22 cellular contexts compared by ENCODE assay signal in genomic region chr12:112656141-112656540, GRCh38.
DNase-seq lines count a peak whose midpoint lies in the region; ATAC-seq, FAIRE-seq and TF ChIP-seq lines count a peak whose summit lies in the region.
"Had no signal": no experiment of that assay in that cellular context is flagged by ENCODE, and none has a peak within 500 bp of the region (broad histone marks: within the 10 kb centered on the region; RNA-seq: fewer than 3 reads in every experiment).

No MANE protein-coding gene starts in this region.

- FAIRE-seq in HepG2 (lab: Jason Lieb, UNC), result no peak
- no peak for FAIRE-seq in GM12878 (lab: Jason Lieb, UNC)
- FAIRE-seq: A549, D721Med, G401.6, GM12892, GM18507 had no signal

- H3K79me2 ChIP-seq in HepG2 (ENCODE audit: insufficient read depth, low read length) (no peaks in the 10 kb centered on the region), Karpas-422 (ENCODE audit: low read length) (no peaks in the 10 kb centered on the region), GM12878 (ENCODE audit: control insufficient read depth, insufficient read depth, low read length) (no peaks in the 10 kb centered on the region)

- 31% methylated on average over 3 of the region's 3 CpGs for WGBS in HepG2 (ENCODE audit: low lambda C conversion rate)
- 75% methylated on average over 3 of the region's 3 CpGs for WGBS in right lobe of liver (ENCODE audit: insufficient coverage, low coverage, low lambda C conversion rate, missing lambda C conversion rate)
- 75% methylated on average over 3 of the region's 3 CpGs for WGBS in GM12878 (ENCODE audit: insufficient coverage, insufficient replicate concordance, low lambda C conversion rate, missing lambda C conversion rate)

- H3K4me3 ChIP-seq in HepG2 (replicated peaks in 1 of 3; ENCODE audit: insufficient read depth in 1 of 3, low read depth in 2 of 3, low read length in 3 of 3) (no peak overlapping the region), right lobe of liver (no peak overlapping the region), Karpas-422 (ENCODE audit: low read length) (no peak overlapping the region), GM12878 (0 out of 2 replicates have a peak overlapping the region, but pooled peaks have one; percentile 8), right atrium auricular region (no peak overlapping the region), colonic mucosa (no peak overlapping the region)
- H3K4me3 ChIP-seq: A549; BLaER1 treated with 17β-estradiol and CSF1 and Interleukin-3, amounts not matched to agents 10 nM and 100 nM had no signal

- no TSS peak for BruUV-seq in HepG2 (replicated peaks; lab: Mats Ljungman, UMichigan)
- BruUV-seq in GM12878 (replicated peaks; lab: Mats Ljungman, UMichigan), result no TSS peak

- H3K36me3 ChIP-seq in HepG2 (replicated peaks in 1 of 2; ENCODE audit: control insufficient read depth in 1 of 2, insufficient read depth in 2 of 2, low read length in 2 of 2) (no peaks in the 10 kb centered on the region), right lobe of liver (no peaks in the 10 kb centered on the region), Karpas-422 (ENCODE audit: insufficient read depth, low read length) (no peaks in the 10 kb centered on the region), GM12878 (ENCODE audit: control insufficient read depth in 2 of 2, insufficient read depth in 2 of 2, low read length in 1 of 2) (no peaks in the 10 kb centered on the region), right atrium auricular region (no peaks in the 10 kb centered on the region), colonic mucosa (no peaks in the 10 kb centered on the region)
- H3K36me3 ChIP-seq: BLaER1 treated with 17β-estradiol and CSF1 and Interleukin-3, amounts not matched to agents 10 nM and 100 nM had no signal

- TF ChIP-seq POLR2A in HepG2 (IDR thresholded peaks at IDR 0.05; ENCODE audit: insufficient read depth in 1 of 2, low read depth in 2 of 2, low read length in 2 of 2), result no peak
- TF ChIP-seq POLR2A in right lobe of liver (IDR thresholded peaks at IDR 0.05), result no peak
- TF ChIP-seq POLR2A in GM12878 (IDR thresholded peaks at IDR 0.05; ENCODE audit: low read depth, low read length), result no peak

- CTCF ChIA-PET in HepG2 (lab: Yijun Ruan, JAX; ENCODE audit: low intra/inter-chr PET ratio, low total read pairs), result no interaction called here
- CTCF ChIA-PET in GM12878 (lab: Yijun Ruan, JAX), result no interaction called here

- no peaks in the 10 kb centered on the region for H3K9me2 ChIP-seq in Karpas-422 (replicated peaks; ENCODE audit: insufficient read depth, low read length)

- in situ Hi-C loops in HepG2 (cut with HindIII; ENCODE audit: extremely low pct_ligation_motif_present, low pct_unique_long_range_greater_than_20kb), result no loop called here
- in situ Hi-C loops in GM12878 (cut with MboI), result no loop called here

- H2AFZ ChIP-seq in HepG2 (ENCODE audit: low read length) (no peak overlapping the region), Karpas-422 (ENCODE audit: low read length) (no peak overlapping the region), GM12878 (ENCODE audit: control insufficient read depth, low read depth, low read length) (no peak overlapping the region; the same call in none of the 2 replicates)

- POLR2A ChIA-PET in HepG2 (lab: Yijun Ruan, JAX) (no interaction called here), GM12878 (lab: Charles Lee) (no interaction called here)

- H3K9me3 ChIP-seq in HepG2 (ENCODE audit: low read length) (no peaks in the 10 kb centered on the region), right lobe of liver (no peaks in the 10 kb centered on the region), Karpas-422 (ENCODE audit: low read length) (no peaks in the 10 kb centered on the region), GM12878 (replicated peaks; ENCODE audit: control insufficient read depth, insufficient read depth, low read length) (no peaks in the 10 kb centered on the region), right atrium auricular region (no peaks in the 10 kb centered on the region), colonic mucosa (no peaks in the 10 kb centered on the region)
- H3K9me3 ChIP-seq: A549; BLaER1 treated with 17β-estradiol and CSF1 and Interleukin-3, amounts not matched to agents 10 nM and 100 nM; Caco-2 had no signal

- RAD21 ChIA-PET in GM12878 (lab: Charles Lee; ENCODE audit: unreplicated experiment), result no interaction called here

- no peak for ATAC-seq in HepG2
- no peak for ATAC-seq in right lobe of liver
- ATAC-seq in GM12878, result no peak
- no peak for ATAC-seq in stimulated activated naive CD8-positive, alpha-beta T cell treated with anti-CD3 and anti-CD28 coated beads, Interleukin-15, Interleukin-2, amounts not matched to agents 100 U/mL and 50 U/mL, for 24 hours
- ATAC-seq: A549; CD8-positive, alpha-beta T cell had no signal

- TF ChIP-seq CTCF in HepG2 (CRISPR knock-in tag; IDR thresholded peaks at IDR 0.05) (no peak), right lobe of liver (IDR thresholded peaks at IDR 0.05) (no peak), GM12878 (IDR thresholded peaks at IDR 0.05 in 2 of 3, conservative IDR thresholded peaks at IDR 0.05 in 1 of 3; ENCODE audit: control insufficient read depth in 2 of 3, extremely low read depth in 1 of 3, insufficient read depth in 1 of 3, low read depth in 3 of 3, low read length in 3 of 3) (no peak), right atrium auricular region (IDR thresholded peaks at IDR 0.05) (no peak), colonic mucosa (IDR thresholded peaks at IDR 0.05) (no peak)

- SMC1A ChIA-PET in GM12878 (lab: Charles Lee; ENCODE audit: uncharacterized antibody, unreplicated experiment), result no interaction called here

- H3K9ac ChIP-seq in HepG2 (ENCODE audit: insufficient read depth, low read depth, low read length) (no peak overlapping the region), Karpas-422 (ENCODE audit: low read length) (no peak overlapping the region), GM12878 (ENCODE audit: control insufficient read depth, insufficient read depth, low read length) (no peak overlapping the region), colonic mucosa (ENCODE audit: low read depth in 2 of 2, low read length in 2 of 2) (no peak overlapping the region)
- H3K9ac ChIP-seq: BLaER1 treated with 17β-estradiol and CSF1 and Interleukin-3, amounts not matched to agents 10 nM and 100 nM had no signal

- intact Hi-C loops in HepG2 (cut with micrococcal nuclease; ENCODE audit: unreplicated experiment), result no loop called here
- intact Hi-C loops in right lobe of liver (cut with DNase I), result no loop called here
- intact Hi-C loops in GM12878 (cut with micrococcal nuclease; ENCODE audit: unreplicated experiment), result no loop called here
- intact Hi-C loops in colonic mucosa (cut with DNase I), result no loop called here

- no peaks in the 10 kb centered on the region for H3K27me3 ChIP-seq in HepG2 (ENCODE audit: control insufficient read depth in 1 of 2, insufficient read depth in 2 of 2, low read length in 2 of 2)
- no peaks in the 10 kb centered on the region for H3K27me3 ChIP-seq in right lobe of liver
- no peaks in the 10 kb centered on the region for H3K27me3 ChIP-seq in Karpas-422 (ENCODE audit: low read length)
- no peaks in the 10 kb centered on the region; a peak in 1 of 4 replicates for H3K27me3 ChIP-seq in GM12878 (replicated peaks in 1 of 2; ENCODE audit: control insufficient read depth in 2 of 2, insufficient read depth in 2 of 2, low read length in 1 of 2)
- H3K27me3 ChIP-seq in right atrium auricular region, result no peaks in the 10 kb centered on the region
- no peaks in the 10 kb centered on the region for H3K27me3 ChIP-seq in colonic mucosa
- H3K27me3 ChIP-seq: BLaER1 treated with 17β-estradiol and CSF1 and Interleukin-3, amounts not matched to agents 10 nM and 100 nM had no signal

- TF ChIP-seq EP300 in HepG2 (IDR thresholded peaks at IDR 0.05; ENCODE audit: low read depth in 2 of 2, low read length in 2 of 2) (no peak), HepG2 (CRISPR knock-in tag; IDR thresholded peaks at IDR 0.05; ENCODE audit: borderline replicate concordance) (no peak), GM12878 (IDR thresholded peaks at IDR 0.05; ENCODE audit: borderline replicate concordance in 1 of 2, control insufficient read depth in 1 of 2, low read depth in 2 of 2, low read length in 2 of 2) (no peak)

- DNase-seq in HepG2 (ENCODE audit: low spot score), result no peak
- no peak for DNase-seq in right lobe of liver
- peak; percentile 31 for DNase-seq in Karpas-422
- no peak for DNase-seq in GM12878 (ENCODE audit: low read depth, low spot score)
- no peak for DNase-seq in right atrium auricular region (ENCODE audit: low spot score)
- no peak for DNase-seq in stimulated activated naive CD8-positive, alpha-beta T cell treated with anti-CD3 and anti-CD28 coated beads, Interleukin-15, Interleukin-2, amounts not matched to agents 100 U/mL and 50 U/mL, for 24 hours
- no peak for DNase-seq in colonic mucosa
- DNase-seq: AML-193; Caco-2; Calu3; CD4-positive, alpha-beta T cell; CD8-positive, alpha-beta T cell; DMS79 treated with DMSO at 0.1 percent for 48 hours; GF-D8 had no signal

- TF ChIP-seq RAD21 in HepG2 (CRISPR knock-in tag; IDR thresholded peaks at IDR 0.05), result no peak
- TF ChIP-seq RAD21 in GM12878 (IDR thresholded peaks at IDR 0.05; ENCODE audit: insufficient read depth, low read depth, low read length), result no peak

- no peak overlapping the region for H3K4me2 ChIP-seq in HepG2 (ENCODE audit: low read depth, low read length)
- no peak overlapping the region for H3K4me2 ChIP-seq in Karpas-422 (ENCODE audit: low read depth, low read length, poor library complexity, severe bottlenecking)
- H3K4me2 ChIP-seq in GM12878 (ENCODE audit: control insufficient read depth, insufficient read depth), result no peak overlapping the region
- H3K4me2 ChIP-seq: A549; BLaER1 treated with 17β-estradiol and CSF1 and Interleukin-3, amounts not matched to agents 10 nM and 100 nM had no signal

- H3K27ac ChIP-seq in HepG2 (ENCODE audit: extremely low read length, insufficient read depth, low read length) (no peak overlapping the region), right lobe of liver (no peak overlapping the region), Karpas-422 (ENCODE audit: low read length) (no peak overlapping the region), GM12878 (ENCODE audit: control insufficient read depth, insufficient read depth) (no peak overlapping the region), right atrium auricular region (no peak overlapping the region), colonic mucosa (no peak overlapping the region)
- H3K27ac ChIP-seq: 22Rv1; A549; BLaER1 treated with 17β-estradiol and CSF1 and Interleukin-3, amounts not matched to agents 10 nM and 100 nM; C4-2B had no signal

- H4K20me1 ChIP-seq in HepG2 (ENCODE audit: insufficient read depth, low read length) (no peaks in the 10 kb centered on the region), Karpas-422 (ENCODE audit: insufficient read depth, low read depth, low read length) (no peaks in the 10 kb centered on the region), GM12878 (ENCODE audit: control insufficient read depth, insufficient read depth) (no peaks in the 10 kb centered on the region)
- H4K20me1 ChIP-seq: BLaER1 treated with 17β-estradiol and CSF1 and Interleukin-3, amounts not matched to agents 10 nM and 100 nM had no signal

- H3K4me1 ChIP-seq in HepG2 (ENCODE audit: insufficient read depth, low read length) (no peaks in the 10 kb centered on the region), right lobe of liver (no peaks in the 10 kb centered on the region), Karpas-422 (ENCODE audit: low read length) (no peaks in the 10 kb centered on the region), GM12878 (ENCODE audit: control insufficient read depth, insufficient read depth, low read length) (no peaks in the 10 kb centered on the region), right atrium auricular region (no peaks in the 10 kb centered on the region), colonic mucosa (no peaks in the 10 kb centered on the region)
- H3K4me1 ChIP-seq: Caco-2 had no signal
